8 cellular contexts compared by ENCODE assay signal in genomic region chr11:110463153-110463552, GRCh38. TPM values are rescaled to one million over a fixed set of nuclear protein-coding genes. Genes with fewer than 3 reads are reported as not detected.
A peak's percentile ranks its signal among the peaks of the same experiment; 100 is the strongest.
DNase-seq lines count a peak whose midpoint lies in the region; ATAC-seq, FAIRE-seq and TF ChIP-seq lines count a peak whose summit lies in the region.

No MANE protein-coding gene starts in this region.

- peaks cover 4 to 17% of the 10 kb centered on the region in 2 donors for H3K4me1 ChIP-seq in adrenal gland (replicated peaks in 1 of 2)

- no peaks in the 10 kb centered on the region for H3K9me3 ChIP-seq in adrenal gland (replicated peaks in 1 of 3)

- H3K4me3 ChIP-seq in adrenal gland = no peak overlapping the region

- TF ChIP-seq CTCF in adrenal gland (IDR thresholded peaks at IDR 0.05) = peak in 5 of 6 experiments; percentile 9 to 49 (median 47)

- H3K27me3 ChIP-seq in adrenal gland = no peaks in the 10 kb centered on the region

- TF ChIP-seq POLR2A in GM12891 (IDR thresholded peaks at IDR 0.05; ENCODE audit: low read depth, low read length) (no peak), adrenal gland (IDR thresholded peaks at IDR 0.05) (no peak)

- peaks cover 0 to 46% of the 10 kb centered on the region in 2 donors for H3K36me3 ChIP-seq in adrenal gland (replicated peaks in 1 of 2)

- intact Hi-C loops in adrenal gland (cut with DNase I) = no loop called here

- peak; percentile 69 for FAIRE-seq in GM12891 (lab: Jason Lieb, UNC)
- FAIRE-seq in islet of Langerhans (lab: Jason Lieb, UNC) = peak; percentile 21

- 40 to 53% (median 48%) methylated on average over 6 of the region's 6 CpGs for WGBS in adrenal gland, 4 donors

- ATAC-seq in GM18519 (IDR thresholded peaks at IDR 0.05; ENCODE audit: low FRiP score, unreplicated experiment) = no peak

- peak; percentile 20 for DNase-seq in AG08395 (ENCODE audit: low spot score)
- no peak for DNase-seq in GM12891 (ENCODE audit: insufficient read length, low spot score)
- peak; percentile 14 for DNase-seq in NCI-H2107 (lab: John Stamatoyannopoulos, UW)
- DNase-seq in adrenal gland = peak in 1 of 7 donors; percentile 52
- DNase-seq in stimulated activated CD8-positive, alpha-beta memory T cell treated with anti-CD3 and anti-CD28 coated beads, Interleukin-4, amount 100 ng/mL, for 24 hours (ENCODE audit: low read depth) = peak; percentile 10
- no peak for DNase-seq in activated effector memory CD4-positive, alpha-beta T cell treated with Interleukin-2 at 50 U/mL for 16 hours

- no peak overlapping the region for H3K27ac ChIP-seq in adrenal gland

TF ChIP-seq in GM12891, 5 proteins besides CTCF, POLR2A, EP300 and RAD21:
- TF ChIP-seq TAF1 (IDR thresholded peaks at IDR 0.05; ENCODE audit: low read depth, low read length) (no peak), SPI1 (IDR thresholded peaks at IDR 0.05; ENCODE audit: low read depth, low read length) (no peak), POLR2AphosphoS5 (IDR thresholded peaks at IDR 0.05; ENCODE audit: low read depth, low read length) (no peak), POU2F2 (IDR thresholded peaks at IDR 0.05; ENCODE audit: low read depth, low read length) (no peak), PAX5 (IDR thresholded peaks at IDR 0.05; ENCODE audit: insufficient read depth, low read length, severe bottlenecking) (no peak)

RNA-seq across cellular contexts. Expression of gene FDX1, which starts 33.4 kb away (rescaled TPM):
- polyA plus RNA-seq in GM12891 (2012; ENCODE audit: low read depth, missing spikeins) = 5.2 TPM
- 1,000 to 10,000 TPM in 1 of 8 donors, 100 to 1,000 TPM in 7; 124 to 1,285 (median 315) TPM for total RNA-seq in adrenal gland
- 1,000 to 10,000 TPM in 1 of 3 donors, 100 to 1,000 TPM in 1, 10 to 100 TPM in 1; 51.1 to 1,586 (median 165) TPM for polyA plus RNA-seq in adrenal gland

Comparison
In these comparisons a context has a peak if more than half of its experiments do, and no peak if none do; other contexts are left out.
1. DNase-seq: peak in AG08395 (single experiment), NCI-H2107 (single experiment) and stimulated activated CD8-positive, alpha-beta memory T cell treated with anti-CD3 and anti-CD28 coated beads, Interleukin-4, amount 100 ng/mL, for 24 hours (single experiment); none in GM12891 (single experiment) and activated effector memory CD4-positive, alpha-beta T cell treated with Interleukin-2 at 50 U/mL for 16 hours (single experiment).